Comparison of ENCODE assay signal across 16 cellular contexts in genomic region chr2:113873867-113874266, GRCh38. TPM values are rescaled to one million over a fixed set of nuclear protein-coding genes. Genes with fewer than 3 reads are reported as not detected.
A peak's percentile ranks its signal among the peaks of the same experiment; 100 is the strongest.
DNase-seq lines count a peak whose midpoint lies in the region; FAIRE-seq and TF ChIP-seq lines count a peak whose summit lies in the region.
"Had no signal": no experiment of that assay in that cellular context is flagged by ENCODE, and none has a peak within 500 bp of the region (broad histone marks: within the 10 kb centered on the region; RNA-seq: fewer than 3 reads in every experiment).

No MANE protein-coding gene starts in this region.

- intact Hi-C loops in mammary epithelial cell (cut with micrococcal nuclease) (no loop called here), breast epithelium (cut with DNase I; ENCODE audit: low total_unique reads) (no loop called here), endothelial cell of umbilical vein (cut with micrococcal nuclease) (no loop called here)

- H3K27ac ChIP-seq in mammary epithelial cell (ENCODE audit: insufficient read depth, low read depth, low read length) = no peak overlapping the region
- H3K27ac ChIP-seq in breast epithelium = no peak overlapping the region
- peak overlapping the region; percentile 44 for H3K27ac ChIP-seq in OCI-LY1 (ENCODE audit: low read depth, low read length, poor library complexity, severe bottlenecking)
- no peak overlapping the region for H3K27ac ChIP-seq in endothelial cell of umbilical vein (ENCODE audit: insufficient read depth, low read depth, low read length)
- H3K27ac ChIP-seq: PC-9 had no signal

- no peak for TF ChIP-seq CTCF in mammary epithelial cell (conservative IDR thresholded peaks at IDR 0.05 in 1 of 2, IDR thresholded peaks at IDR 0.05 in 1 of 2; ENCODE audit: extremely low read depth in 1 of 2, insufficient read depth in 1 of 2, low read depth in 1 of 2, low read length in 2 of 2)
- TF ChIP-seq CTCF in breast epithelium (IDR thresholded peaks at IDR 0.05) = no peak
- TF ChIP-seq CTCF in OCI-LY1 (IDR thresholded peaks at IDR 0.05; ENCODE audit: low read length) = no peak
- TF ChIP-seq CTCF in endothelial cell of umbilical vein (IDR thresholded peaks at IDR 0.05; ENCODE audit: extremely low read depth in 1 of 2, insufficient read depth in 1 of 2, low read depth in 1 of 2, low read length in 2 of 2) = no peak
- no peak for TF ChIP-seq CTCF in mesothelial cell of epicardium (IDR thresholded peaks at IDR 0.05; ENCODE audit: unreplicated experiment)

- H3K4me2 ChIP-seq in mammary epithelial cell (ENCODE audit: insufficient read depth, low read depth, low read length) = no peak overlapping the region
- no peak overlapping the region; the same call in 1 of the 2 replicates for H3K4me2 ChIP-seq in OCI-LY1 (ENCODE audit: low read length)
- peak overlapping the region; percentile 24 for H3K4me2 ChIP-seq in endothelial cell of umbilical vein (ENCODE audit: insufficient read depth, low read length)
- H3K4me2 ChIP-seq: PC-9 had no signal

- no peak for DNase-seq in mammary epithelial cell
- no peak for DNase-seq in breast epithelium (ENCODE audit: low spot score in 2 of 2)
- no peak for DNase-seq in endothelial cell of umbilical vein (ENCODE audit: low read depth, low spot score)
- DNase-seq in mesenteric fat pad (ENCODE audit: low spot score) = no peak
- DNase-seq in mesothelial cell of epicardium (ENCODE audit: low spot score in 2 of 2, unreplicated experiment in 2 of 2) = no peak
- DNase-seq in GOT3 (lab: John Stamatoyannopoulos, UW) = no peak
- DNase-seq: ACHN, AML-193, Calu3, MV-4-11, NCI-H1930, NCI-H446, PC-9 had no signal

- no peaks in the 10 kb centered on the region for H3K36me3 ChIP-seq in mammary epithelial cell (ENCODE audit: insufficient read depth, low read length)
- H3K36me3 ChIP-seq in breast epithelium = no peaks in the 10 kb centered on the region
- H3K36me3 ChIP-seq in OCI-LY1 (ENCODE audit: insufficient read depth, low read length) = peaks cover 3% of the 10 kb centered on the region; the same call in 1 of the 2 replicates
- H3K36me3 ChIP-seq in endothelial cell of umbilical vein (ENCODE audit: control insufficient read depth in 2 of 2, extremely low read depth in 1 of 2, insufficient read depth in 2 of 2, low read length in 2 of 2) = no peaks in the 10 kb centered on the region

- TF ChIP-seq POLR2A in breast epithelium (IDR thresholded peaks at IDR 0.05) = no peak
- TF ChIP-seq POLR2A in endothelial cell of umbilical vein (IDR thresholded peaks at IDR 0.05; ENCODE audit: low read depth, low read length) = no peak

- no peaks in the 10 kb centered on the region for H3K36me3 Mint-ChIP-seq in mesothelial cell of epicardium

- CTCF ChIA-PET in mammary epithelial cell (lab: Charles Lee; ENCODE audit: low non-redundant PET) (no interaction called here), endothelial cell of umbilical vein (lab: Charles Lee) (no interaction called here)

- H3K4me3 ChIP-seq in mammary epithelial cell (replicated peaks in 1 of 3; ENCODE audit: insufficient read depth in 1 of 3, low read depth in 2 of 3, low read length in 3 of 3) (no peak overlapping the region), breast epithelium (no peak overlapping the region), OCI-LY1 (ENCODE audit: low read depth, low read length, poor library complexity, severe bottlenecking) (no peak overlapping the region), endothelial cell of umbilical vein (replicated peaks in 1 of 3; ENCODE audit: insufficient read depth in 1 of 3, low read depth in 1 of 3, low read length in 3 of 3) (no peak overlapping the region)
- H3K4me3 ChIP-seq: K562, PC-9 had no signal

- H3K4me3 Mint-ChIP-seq in mesothelial cell of epicardium = no peak overlapping the region

- dilution Hi-C loops in mammary epithelial cell (cut with HindIII; ENCODE audit: low sequenced_read_pairs) (no loop called here), endothelial cell of umbilical vein (cut with MboI; ENCODE audit: extremely low pct_ligation_motif_present, low sequenced_read_pairs) (no loop called here)

- H3K9me1 ChIP-seq in endothelial cell of umbilical vein (replicated peaks; ENCODE audit: control insufficient read depth, extremely low read depth, insufficient read depth, low read length) = no peaks in the 10 kb centered on the region

- H3K4me1 ChIP-seq in mammary epithelial cell (ENCODE audit: insufficient read depth, low read length) (peaks cover 31% of the 10 kb centered on the region), breast epithelium (no peaks in the 10 kb centered on the region), OCI-LY1 (ENCODE audit: insufficient read depth, low read length, severe bottlenecking) (peaks cover 70% of the 10 kb centered on the region), endothelial cell of umbilical vein (ENCODE audit: control insufficient read depth, extremely low read depth, insufficient read depth, low read length) (peaks cover 15% of the 10 kb centered on the region)

- H4K20me1 ChIP-seq in mammary epithelial cell (ENCODE audit: insufficient read depth, low read length) (no peaks in the 10 kb centered on the region), OCI-LY1 (ENCODE audit: insufficient read depth, low read length) (no peaks in the 10 kb centered on the region), endothelial cell of umbilical vein (replicated peaks; ENCODE audit: control insufficient read depth, extremely low read depth, insufficient read depth, low read length) (no peaks in the 10 kb centered on the region)

- H3K27me3 ChIP-seq in mammary epithelial cell (ENCODE audit: insufficient read depth, low read length) = no peaks in the 10 kb centered on the region
- no peaks in the 10 kb centered on the region for H3K27me3 ChIP-seq in breast epithelium
- no peaks in the 10 kb centered on the region for H3K27me3 ChIP-seq in OCI-LY1 (ENCODE audit: insufficient read depth, low read length)
- peaks cover 0 to 2% of the 10 kb centered on the region in 2 experiments for H3K27me3 ChIP-seq in endothelial cell of umbilical vein (ENCODE audit: control insufficient read depth in 2 of 2, insufficient read depth in 2 of 2, low read length in 2 of 2)

- no peaks in the 10 kb centered on the region for H3K9me2 ChIP-seq in OCI-LY1 (ENCODE audit: low read depth, low read length)

- no peak for FAIRE-seq in endothelial cell of umbilical vein (lab: Jason Lieb, UNC)
- FAIRE-seq: G401.6, K562 had no signal

- H3K9ac ChIP-seq in mammary epithelial cell (ENCODE audit: insufficient read depth, low read length) (no peak overlapping the region), OCI-LY1 (ENCODE audit: low read length) (no peak overlapping the region), endothelial cell of umbilical vein (replicated peaks; ENCODE audit: extremely low read depth, insufficient read depth, low read length) (no peak overlapping the region)

- H3K9me3 ChIP-seq in mammary epithelial cell (replicated peaks; ENCODE audit: insufficient read depth, low read length) (no peaks in the 10 kb centered on the region), breast epithelium (no peaks in the 10 kb centered on the region), OCI-LY1 (ENCODE audit: low read length) (no peaks in the 10 kb centered on the region), endothelial cell of umbilical vein (replicated peaks; ENCODE audit: control insufficient read depth, insufficient read depth, low read length) (no peaks in the 10 kb centered on the region)

- H3K4me1 Mint-ChIP-seq in mesothelial cell of epicardium = peaks cover 23% of the 10 kb centered on the region

- POLR2A ChIA-PET in endothelial cell of umbilical vein (lab: Charles Lee) = no interaction called here

- in situ Hi-C loops in mammary epithelial cell (cut with MboI; ENCODE audit: low sequenced_read_pairs in 2 of 2) = no loop called here

- H3K27ac Mint-ChIP-seq in mesothelial cell of epicardium = no peak overlapping the region

- no peaks in the 10 kb centered on the region for H3K9me3 Mint-ChIP-seq in mesothelial cell of epicardium

- H3K27me3 Mint-ChIP-seq in mesothelial cell of epicardium (ENCODE audit: low read depth) = no peaks in the 10 kb centered on the region

- no peaks in the 10 kb centered on the region; the same call in 1 of the 2 replicates for H3F3A ChIP-seq in OCI-LY1 (ENCODE audit: insufficient read depth, low read length)

- no peaks in the 10 kb centered on the region for H3K79me2 ChIP-seq in mammary epithelial cell (ENCODE audit: insufficient read depth, low read length)
- no peaks in the 10 kb centered on the region for H3K79me2 ChIP-seq in OCI-LY1 (ENCODE audit: insufficient read depth, low read length)
- H3K79me2 ChIP-seq in endothelial cell of umbilical vein (ENCODE audit: control insufficient read depth, insufficient read depth, low read length) = no peaks in the 10 kb centered on the region

- H2AFZ ChIP-seq in mammary epithelial cell (ENCODE audit: low read depth, low read length) (peak overlapping the region; percentile 25), OCI-LY1 (ENCODE audit: low read length) (no peak overlapping the region), endothelial cell of umbilical vein (ENCODE audit: low read depth, low read length) (no peak overlapping the region)
- H2AFZ ChIP-seq: PC-9 had no signal

- BruUV-seq in mammary epithelial cell (replicated peaks; lab: Mats Ljungman, UMichigan) = no TSS peak
- BruUV-seq in endothelial cell of umbilical vein (replicated peaks; lab: Mats Ljungman, UMichigan) = no TSS peak

- WGBS in mammary epithelial cell (ENCODE audit: low coverage, missing lambda C conversion rate) = 50% methylated on average over 3 of the region's 3 CpGs

TF ChIP-seq in endothelial cell of umbilical vein, 7 proteins besides CTCF, POLR2A, EP300 and RAD21:
- TF ChIP-seq GATA2 (IDR thresholded peaks at IDR 0.05; ENCODE audit: insufficient read depth, insufficient read length, low read depth, low read length) (peak; percentile 72), JUN (IDR thresholded peaks at IDR 0.05; ENCODE audit: borderline replicate concordance, insufficient read depth, insufficient read length, low read depth) (no peak)

RNA-seq across cellular contexts. Expression of gene ACTR3, which starts 16.0 kb away (rescaled TPM):
- total RNA-seq in mammary epithelial cell (100 to 1,000 TPM; 261 to 358 TPM), breast epithelium (100 to 1,000 TPM in 2 of 3 donors, 10 to 100 TPM in 1; 98.4 to 150 (median 117) TPM), endothelial cell of umbilical vein (374 and 401 TPM in 2 replicates), mesenteric fat pad (181 TPM), mesothelial cell of epicardium (150 to 163 TPM (median 151 TPM) in 3 replicates)
- polyA plus RNA-seq in mammary epithelial cell (170 TPM), endothelial cell of umbilical vein (83.3 and 120 TPM in 2 replicates)
- polyA minus RNA-seq in mammary epithelial cell (128 TPM), endothelial cell of umbilical vein (465 and 521 TPM in 2 replicates)
- polyA plus RNA-seq in endothelial cell of umbilical vein (2011; cell fraction: cytosol; rRNA removed) = 157 and 172 TPM in 2 replicates
- polyA plus RNA-seq in endothelial cell of umbilical vein (2011; cell fraction: nucleus; rRNA removed) = 95.8 and 148 TPM in 2 replicates
- 272 and 311 TPM in 2 replicates for polyA plus RNA-seq in endothelial cell of umbilical vein (2012)
- polyA minus RNA-seq in endothelial cell of umbilical vein (2011; cell fraction: cytosol; rRNA and poly(A)+ RNA removed) = 99.4 TPM
- polyA minus RNA-seq in endothelial cell of umbilical vein (2011; cell fraction: nucleus; rRNA and poly(A)+ RNA removed) = 241 and 335 TPM in 2 replicates
